In the genomic region with DNA sequence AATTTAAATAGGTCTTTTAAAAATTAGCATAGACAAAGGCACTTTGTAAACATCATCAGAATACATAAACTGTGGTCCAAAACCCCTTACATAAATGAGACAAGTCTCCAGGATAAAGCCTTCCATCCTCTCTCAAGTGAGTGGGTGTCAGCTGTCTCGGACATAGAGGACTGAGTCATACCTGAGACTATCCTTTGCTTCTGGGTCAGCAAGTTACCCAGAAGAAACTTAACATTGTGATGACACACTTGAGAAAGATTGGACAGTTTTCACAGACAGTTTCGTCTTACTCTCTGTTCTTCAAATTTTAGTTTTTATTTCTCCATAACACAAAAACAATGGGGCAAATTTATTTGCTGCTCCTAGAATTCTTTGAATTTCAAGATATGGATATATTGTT, we compare ENCODE assay signal across 9 cellular contexts.
DNase-seq lines count a peak whose midpoint lies in the region; ATAC-seq and TF ChIP-seq lines count a peak whose summit lies in the region.
"Had no signal": no experiment of that assay in that cellular context is flagged by ENCODE, and none has a peak within 500 bp of the region (broad histone marks: within the 10 kb centered on the region; RNA-seq: fewer than 3 reads in every experiment).

No MANE protein-coding gene starts in this region.

- TF ChIP-seq CTCF in parathyroid adenoma (IDR thresholded peaks at IDR 0.05) (no peak), WERI-Rb-1 (IDR thresholded peaks at IDR 0.05; ENCODE audit: low read depth, low read length) (no peak), coronary artery (IDR thresholded peaks at IDR 0.05) (no peak), colonic mucosa (IDR thresholded peaks at IDR 0.05) (no peak)

- H3K4me2 ChIP-seq in parathyroid adenoma (ENCODE audit: low read length) = peak overlapping the region; percentile 39

- no peaks in the 10 kb centered on the region for H3K9me3 ChIP-seq in parathyroid adenoma (ENCODE audit: control insufficient read depth, low read length)
- H3K9me3 ChIP-seq in WERI-Rb-1 (ENCODE audit: severe bottlenecking) = no peaks in the 10 kb centered on the region
- H3K9me3 ChIP-seq in colonic mucosa = no peaks in the 10 kb centered on the region

- H3K27ac ChIP-seq in parathyroid adenoma = peak overlapping the region; percentile 91
- H3K27ac ChIP-seq in WERI-Rb-1 = no peak overlapping the region
- no peak overlapping the region for H3K27ac ChIP-seq in coronary artery
- no peak overlapping the region for H3K27ac ChIP-seq in colonic mucosa

- no peaks in the 10 kb centered on the region for H3K79me2 ChIP-seq in parathyroid adenoma

- H3K4me3 ChIP-seq in parathyroid adenoma (ENCODE audit: low read depth, low read length) (no peak overlapping the region), WERI-Rb-1 (ENCODE audit: low read depth, low read length) (no peak overlapping the region), coronary artery (no peak overlapping the region), colonic mucosa (no peak overlapping the region)

- H3K4me1 ChIP-seq in parathyroid adenoma (peaks cover 36% of the 10 kb centered on the region), colonic mucosa (no peaks in the 10 kb centered on the region)

- peak; percentile 76 for ATAC-seq in GM18520 (IDR thresholded peaks at IDR 0.05; ENCODE audit: unreplicated experiment)
- peak; percentile 70 for ATAC-seq in HG02623 (IDR thresholded peaks at IDR 0.05; ENCODE audit: unreplicated experiment)

- no peaks in the 10 kb centered on the region for H3K36me3 ChIP-seq in parathyroid adenoma (ENCODE audit: control insufficient read depth, insufficient read depth, low read length)
- no peaks in the 10 kb centered on the region for H3K36me3 ChIP-seq in WERI-Rb-1
- no peaks in the 10 kb centered on the region for H3K36me3 ChIP-seq in colonic mucosa

- H3K27me3 ChIP-seq in parathyroid adenoma (ENCODE audit: control insufficient read depth, insufficient read depth, low read length) = no peaks in the 10 kb centered on the region
- peaks cover 8% of the 10 kb centered on the region for H3K27me3 ChIP-seq in WERI-Rb-1 (ENCODE audit: insufficient read depth, low read depth, severe bottlenecking)
- no peaks in the 10 kb centered on the region for H3K27me3 ChIP-seq in colonic mucosa

- H2AFZ ChIP-seq in parathyroid adenoma = peak overlapping the region; percentile 12

- intact Hi-C loops in colonic mucosa (cut with DNase I) = no loop called here

- no peak overlapping the region for H3K9ac ChIP-seq in parathyroid adenoma
- H3K9ac ChIP-seq in colonic mucosa (ENCODE audit: low read depth in 2 of 2, low read length in 2 of 2) = no peak overlapping the region

- DNase-seq in OCI-M1 (lab: John Stamatoyannopoulos, UW) = peak; percentile 24
- DNase-seq in WERI-Rb-1 = no peak
- no peak for DNase-seq in coronary artery (ENCODE audit: low spot score)
- no peak for DNase-seq in colonic mucosa
- DNase-seq in activated CD4-positive, alpha-beta T cell treated with anti-CD3 and anti-CD28 coated beads, Interleukin-2, amount 50 U/mL, for 48 hours = no peak
- DNase-seq: effector CD8-positive, alpha-beta T cell had no signal
